In the genomic region with DNA sequence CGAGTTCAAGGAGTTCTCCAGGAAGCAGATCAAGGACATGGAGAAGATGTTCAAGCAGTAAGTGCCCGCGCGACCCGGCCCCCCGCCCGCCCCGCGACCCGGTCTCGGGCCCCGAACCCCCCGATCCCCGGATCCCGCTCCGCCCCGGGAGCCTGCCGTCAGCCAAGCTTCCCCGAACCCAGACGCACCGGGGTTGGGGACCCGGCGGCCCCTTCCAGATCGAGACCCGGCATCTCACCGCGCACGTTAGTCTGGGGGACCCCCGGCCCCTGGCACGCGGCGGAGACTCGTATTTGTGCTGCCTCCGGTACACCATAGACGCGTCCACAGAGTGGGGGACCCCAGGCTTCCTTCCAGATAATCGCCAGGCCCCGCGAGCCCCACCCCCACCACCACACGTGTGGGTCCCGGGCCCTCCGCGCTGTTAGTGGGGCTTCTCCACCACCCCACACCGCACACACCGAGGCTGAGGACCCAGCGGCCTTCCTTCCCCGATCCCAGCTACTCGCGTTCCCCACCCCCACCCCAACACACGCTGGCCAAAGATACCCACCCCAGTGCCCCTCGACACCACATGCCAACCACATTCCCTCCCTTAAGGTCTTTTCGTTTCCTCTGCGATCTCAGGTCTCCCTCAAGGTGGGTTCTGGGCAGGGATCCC, we compare ENCODE assay signal across 8 cellular contexts. TPM values are rescaled to one million over a fixed set of nuclear protein-coding genes. Genes with fewer than 3 reads are reported as not detected.
DNase-seq lines count a peak whose midpoint lies in the region; ATAC-seq, FAIRE-seq and TF ChIP-seq lines count a peak whose summit lies in the region.

No MANE protein-coding gene starts in this region.

- no peak for TF ChIP-seq CTCF in C4-2B (conservative IDR thresholded peaks at IDR 0.05)
- no peak for TF ChIP-seq CTCF in GM12878 (IDR thresholded peaks at IDR 0.05 in 2 of 3, conservative IDR thresholded peaks at IDR 0.05 in 1 of 3; ENCODE audit: control insufficient read depth in 2 of 3, extremely low read depth in 1 of 3, insufficient read depth in 1 of 3, low read depth in 3 of 3, low read length in 3 of 3)

- peaks cover 55% of the 10 kb centered on the region for H3K79me2 ChIP-seq in GM12878 (ENCODE audit: control insufficient read depth, insufficient read depth, low read length)
- H3K79me2 ChIP-seq in mesendoderm (ENCODE audit: control insufficient read depth, insufficient read depth, low read length) = no peaks in the 10 kb centered on the region

- H2BK120ac ChIP-seq in mesendoderm (ENCODE audit: low read depth, low read length) = no peak overlapping the region

- peak overlapping the region; percentile 91 for H3K56ac ChIP-seq in mesendoderm (ENCODE audit: low read length)

- H3K4me1 ChIP-seq in GM12878 (ENCODE audit: control insufficient read depth, insufficient read depth, low read length) (peaks cover 24% of the 10 kb centered on the region), mesendoderm (ENCODE audit: control insufficient read depth, low read depth, low read length) (peaks cover 14% of the 10 kb centered on the region), aorta (ENCODE audit: control insufficient read depth in 1 of 2, insufficient read depth in 2 of 2, low read length in 2 of 2) (peaks cover 0 to 3% of the 10 kb centered on the region in 2 donors)

- CTCF ChIA-PET in GM12878 (lab: Yijun Ruan, JAX) = no interaction called here

- SMC1A ChIA-PET in GM12878 (lab: Charles Lee; ENCODE audit: uncharacterized antibody, unreplicated experiment) = interaction anchor here (0.7 kb wide), 1 partner anchor 21 kb away, joined by 3 read pairs; no protein-coding TSS in a partner anchor

- H3K36me3 ChIP-seq in GM12878 (ENCODE audit: control insufficient read depth in 2 of 2, insufficient read depth in 2 of 2, low read length in 1 of 2) (peaks cover 0 to 2% of the 10 kb centered on the region in 2 experiments; a peak in 1 of 4 replicates), mesendoderm (ENCODE audit: control insufficient read depth, insufficient read depth, low read length) (no peaks in the 10 kb centered on the region), aorta (ENCODE audit: control insufficient read depth in 1 of 2, insufficient read depth in 2 of 2, low read length in 1 of 2) (no peaks in the 10 kb centered on the region)

- H4K5ac ChIP-seq in mesendoderm (ENCODE audit: low read length) = no peak overlapping the region

- TF ChIP-seq POLR2A in GM12878 (IDR thresholded peaks at IDR 0.05; ENCODE audit: low read depth, low read length) = no peak; the same call in 1 of the 2 replicates

- no peak overlapping the region for H2BK15ac ChIP-seq in mesendoderm (replicated peaks; ENCODE audit: low read depth)

- DNase-seq in GM12878 (ENCODE audit: low read depth, low spot score) = no peak
- no peak for DNase-seq in mesendoderm
- peak; percentile 62 to 82 for DNase-seq in aorta

- H3K79me1 ChIP-seq in mesendoderm (ENCODE audit: low read length) = peaks cover 5% of the 10 kb centered on the region

- ATAC-seq in HG03025 (IDR thresholded peaks at IDR 0.05; ENCODE audit: low FRiP score, unreplicated experiment) = peak; percentile 5
- peak; percentile 7 for ATAC-seq in GM12878
- no peak for ATAC-seq in aorta (ENCODE audit: low FRiP score)
- no peak for ATAC-seq in HG03097 (IDR thresholded peaks at IDR 0.05; ENCODE audit: low FRiP score, unreplicated experiment)
- ATAC-seq in GM19023 (IDR thresholded peaks at IDR 0.05; ENCODE audit: unreplicated experiment) = no peak
- no peak for ATAC-seq in GM18520 (IDR thresholded peaks at IDR 0.05; ENCODE audit: unreplicated experiment)

- intact Hi-C loops in GM12878 (cut with micrococcal nuclease; ENCODE audit: unreplicated experiment) = no loop called here
- intact Hi-C loops in aorta (cut with DNase I) = no loop called here

- H3K9ac ChIP-seq in GM12878 (ENCODE audit: control insufficient read depth, insufficient read depth, low read length) (peak overlapping the region; percentile 83), mesendoderm (ENCODE audit: low read length) (peak overlapping the region; percentile 77)

- H3K4me3 ChIP-seq in GM12878 = peak overlapping the region; percentile 97
- H3K4me3 ChIP-seq in mesendoderm (ENCODE audit: low read length) = peak overlapping the region; percentile 60
- H3K4me3 ChIP-seq in aorta (ENCODE audit: low read length in 2 of 2) = peak overlapping the region; percentile 78 to 97

- TF ChIP-seq RAD21 in GM12878 (IDR thresholded peaks at IDR 0.05; ENCODE audit: insufficient read depth, low read depth, low read length) = no peak

- H4K20me1 ChIP-seq in GM12878 (ENCODE audit: control insufficient read depth, insufficient read depth) = no peaks in the 10 kb centered on the region

- RAD21 ChIA-PET in GM12878 (lab: Charles Lee; ENCODE audit: unreplicated experiment) = interaction anchor here (0.9 to 1.4 kb wide), 2 partner anchors 21 to 115 kb away, joined by 3 to 9 read pairs; no protein-coding TSS in a partner anchor

- no peak overlapping the region for H2AK5ac ChIP-seq in mesendoderm (ENCODE audit: low read length)

- 1% methylated on average over 18 of the region's 53 CpGs for WGBS in GM12878 (ENCODE audit: insufficient coverage, insufficient replicate concordance, low lambda C conversion rate, missing lambda C conversion rate)
- no CpG with 5 or more reads among the region's 53 CpGs for WGBS in mesendoderm (ENCODE audit: extremely low coverage, insufficient coverage, low lambda C conversion rate)
- WGBS in aorta, 2 donors = 4% methylated on average over 50 to 53 of the region's 53 CpGs

- H3K4me2 ChIP-seq in GM12878 (ENCODE audit: control insufficient read depth, insufficient read depth) (peak overlapping the region; percentile 59), mesendoderm (ENCODE audit: low read length) (peak overlapping the region; percentile 59)

- no peak overlapping the region for H3K4ac ChIP-seq in mesendoderm (ENCODE audit: low read depth, low read length)

- POLR2A ChIA-PET in GM12878 (lab: Charles Lee) = interaction anchor here (0.6 to 1.7 kb wide), 4 partner anchors 9 to 287 kb away, joined by 3 to 4 read pairs (median 4); no protein-coding TSS in a partner anchor

- no peak for TF ChIP-seq EP300 in GM12878 (IDR thresholded peaks at IDR 0.05; ENCODE audit: borderline replicate concordance in 1 of 2, control insufficient read depth in 1 of 2, low read depth in 2 of 2, low read length in 2 of 2)

- H2BK5ac ChIP-seq in mesendoderm (ENCODE audit: low read length) = no peak overlapping the region

- in situ Hi-C loops in GM12878 (cut with MboI) = no loop called here

- H4K8ac ChIP-seq in mesendoderm (ENCODE audit: low read depth, low read length) = no peak overlapping the region

- peaks cover 0 to 3% of the 10 kb centered on the region in 2 experiments; a peak in 1 of 4 replicates for H3K27me3 ChIP-seq in GM12878 (replicated peaks in 1 of 2; ENCODE audit: control insufficient read depth in 2 of 2, insufficient read depth in 2 of 2, low read length in 1 of 2)
- H3K27me3 ChIP-seq in mesendoderm (ENCODE audit: insufficient read depth, low read length, poor library complexity) = peaks cover 2% of the 10 kb centered on the region
- H3K27me3 ChIP-seq in aorta (ENCODE audit: control insufficient read depth in 1 of 2, insufficient read depth in 2 of 2, low read length in 1 of 2) = no peaks in the 10 kb centered on the region

- peak; percentile 7 for FAIRE-seq in GM12878 (lab: Jason Lieb, UNC)

- H2AFZ ChIP-seq in GM12878 (ENCODE audit: control insufficient read depth, low read depth, low read length) = no peak overlapping the region; the same call in none of the 2 replicates

- H3K18ac ChIP-seq in mesendoderm (ENCODE audit: low read length) = peak overlapping the region; percentile 51

- no peak overlapping the region for H3K23ac ChIP-seq in mesendoderm (ENCODE audit: low read length)

- no peaks in the 10 kb centered on the region for H3K9me3 ChIP-seq in GM12878 (replicated peaks; ENCODE audit: control insufficient read depth, insufficient read depth, low read length)
- no peaks in the 10 kb centered on the region for H3K9me3 ChIP-seq in aorta (ENCODE audit: control insufficient read depth, low read length)

- BruUV-seq in GM12878 (replicated peaks; lab: Mats Ljungman, UMichigan) = no TSS peak

- H3K27ac ChIP-seq in C4-2B = peak overlapping the region; percentile 82
- peak overlapping the region; percentile 75 for H3K27ac ChIP-seq in GM12878 (ENCODE audit: control insufficient read depth, insufficient read depth)
- no peak overlapping the region for H3K27ac ChIP-seq in mesendoderm (ENCODE audit: low read depth, low read length)
- no peak overlapping the region for H3K27ac ChIP-seq in aorta (ENCODE audit: low read depth in 1 of 2, low read length in 2 of 2)

RNA-seq across cellular contexts. Expression of gene EFHD2, which starts 0.7 kb away (rescaled TPM):
- 16.2 and 21.3 TPM in 2 replicates for total RNA-seq in GM12878 (2013; cell fraction: nucleolus; rRNA removed)
- total RNA-seq in GM12878 (2014; rRNA removed) (68.9 and 85.1 TPM in 2 replicates), GM12878 (2014; rRNA removed; fragmentation: Illumina TruSeq; extraction: Trizol) (25.7 and 31.5 TPM in 2 replicates), GM12878 (2021) (106 and 107 TPM in 2 replicates), aorta (10 to 100 TPM; 34.9 to 43.7 TPM)
- polyA plus RNA-seq in GM12878 (2011; ENCODE audit: low read depth) = 21.5 TPM
- polyA plus RNA-seq in GM12878 (2011; rRNA removed) (27.6 and 47.2 TPM in 2 replicates), GM12878 (2014; fragmentation: Illumina TruSeq; extraction: Trizol) (8.7 and 31.3 TPM in 2 replicates), GM12878 (2014; fragmentation: Nextera tagmentation; extraction: Ambion mirVana) (1 to 10 TPM; 4.0 to 6.6 TPM), GM12878 (2014; rRNA removed) (99.2 and 126 TPM in 2 replicates), GM12878 (2016; fragmentation: Nextera tagmentation; extraction: Ambion mirVana) (100 to 1,000 TPM in 1 of 2 experiments, 10 to 100 TPM in 1; 96.3 to 114 TPM), aorta (10 to 100 TPM; 17.9 to 36.8 TPM)
- polyA plus RNA-seq in GM12878 (2011; cell fraction: cytosol; rRNA removed) = 57.7 and 83.4 TPM in 2 replicates
- polyA plus RNA-seq in GM12878 (2011; cell fraction: nucleus; rRNA removed) = 55.8 and 67.2 TPM in 2 replicates
- polyA plus RNA-seq in GM12878 (2012) = 54.9 and 67.3 TPM in 2 replicates
- 13.5 and 27.4 TPM in 2 replicates for polyA minus RNA-seq in GM12878 (2011; rRNA and poly(A)+ RNA removed)
- polyA minus RNA-seq in GM12878 (2011; cell fraction: cytosol; rRNA and poly(A)+ RNA removed) = 21.4 and 25.4 TPM in 2 replicates
- 6.2 and 10.5 TPM in 2 replicates for polyA minus RNA-seq in GM12878 (2011; cell fraction: nucleus; rRNA and poly(A)+ RNA removed)
- polyA plus RNA-seq in mesendoderm (2013, experiment 1 of 2) = 9.0 TPM
- polyA plus RNA-seq in mesendoderm (2013, experiment 2 of 2) = 9.2 TPM

RNA-seq across cellular contexts. Expression of gene CTRC, which starts 27.9 kb away (rescaled TPM):
- not detected in 2 replicates for total RNA-seq in GM12878 (2013; cell fraction: nucleolus; rRNA removed)
- total RNA-seq in GM12878 (2014; rRNA removed) (not detected in 2 replicates), GM12878 (2014; rRNA removed; fragmentation: Illumina TruSeq; extraction: Trizol) (not detected in 2 replicates), GM12878 (2021) (1.5 and 1.9 TPM in 2 replicates), aorta (1 to 10 TPM; 2.7 to 3.6 TPM)
- polyA plus RNA-seq in GM12878 (2011; ENCODE audit: low read depth) = not detected
- polyA plus RNA-seq in GM12878 (2011; rRNA removed) (not detected in 2 replicates), GM12878 (2014; fragmentation: Illumina TruSeq; extraction: Trizol) (0.79 TPM in 1 of 2 replicates, not detected in the other), GM12878 (2014; fragmentation: Nextera tagmentation; extraction: Ambion mirVana) (not detected), GM12878 (2014; rRNA removed) (0.03 TPM in 1 of 2 replicates, not detected in the other), GM12878 (2016; fragmentation: Nextera tagmentation; extraction: Ambion mirVana) (not detected), aorta (1 to 10 TPM; 3.1 to 4.3 TPM)
- polyA plus RNA-seq in GM12878 (2011; cell fraction: cytosol; rRNA removed) = not detected in 2 replicates
- polyA plus RNA-seq in GM12878 (2011; cell fraction: nucleus; rRNA removed) = 0.22 TPM in 1 of 2 replicates, not detected in the other
- polyA plus RNA-seq in GM12878 (2012) = not detected in 2 replicates
- not detected in 2 replicates for polyA minus RNA-seq in GM12878 (2011; rRNA and poly(A)+ RNA removed)
- polyA minus RNA-seq in GM12878 (2011; cell fraction: cytosol; rRNA and poly(A)+ RNA removed) = not detected in 2 replicates
- not detected in 2 replicates for polyA minus RNA-seq in GM12878 (2011; cell fraction: nucleus; rRNA and poly(A)+ RNA removed)
- not detected for polyA plus RNA-seq in mesendoderm (2013, experiment 1 of 2)
- not detected for polyA plus RNA-seq in mesendoderm (2013, experiment 2 of 2)

RNA-seq across cellular contexts. Expression of gene CELA2A, which starts 46.2 kb away (rescaled TPM):
- not detected in 2 replicates for total RNA-seq in GM12878 (2013; cell fraction: nucleolus; rRNA removed)
- total RNA-seq in GM12878 (2014; rRNA removed) (not detected in 2 replicates), GM12878 (2014; rRNA removed; fragmentation: Illumina TruSeq; extraction: Trizol) (not detected in 2 replicates), GM12878 (2021) (0.90 and 1.5 TPM in 2 replicates), aorta (1 to 10 TPM in 1 of 2 donors, not detected in 1; 1.3 TPM)
- not detected for polyA plus RNA-seq in GM12878 (2011; ENCODE audit: low read depth)
- polyA plus RNA-seq in GM12878 (2011; rRNA removed) (not detected in 2 replicates), GM12878 (2014; fragmentation: Illumina TruSeq; extraction: Trizol) (not detected in 2 replicates), GM12878 (2014; fragmentation: Nextera tagmentation; extraction: Ambion mirVana) (not detected), GM12878 (2014; rRNA removed) (not detected in 2 replicates), GM12878 (2016; fragmentation: Nextera tagmentation; extraction: Ambion mirVana) (not detected), aorta (1 to 10 TPM in 1 of 2 donors, under 1 TPM in 1; 0.63 to 1.8 TPM)
- not detected in 2 replicates for polyA plus RNA-seq in GM12878 (2011; cell fraction: cytosol; rRNA removed)
- not detected in 2 replicates for polyA plus RNA-seq in GM12878 (2011; cell fraction: nucleus; rRNA removed)
- polyA plus RNA-seq in GM12878 (2012) = not detected in 2 replicates
- not detected in 2 replicates for polyA minus RNA-seq in GM12878 (2011; rRNA and poly(A)+ RNA removed)
- polyA minus RNA-seq in GM12878 (2011; cell fraction: cytosol; rRNA and poly(A)+ RNA removed) = not detected in 2 replicates
- polyA minus RNA-seq in GM12878 (2011; cell fraction: nucleus; rRNA and poly(A)+ RNA removed) = not detected in 2 replicates
- polyA plus RNA-seq in mesendoderm (2013, experiment 1 of 2) = not detected
- not detected for polyA plus RNA-seq in mesendoderm (2013, experiment 2 of 2)

Comparison
In these comparisons a context has a peak if more than half of its experiments do, and no peak if none do; other contexts are left out.
1. H3K27ac ChIP-seq: peak in C4-2B (single experiment) and GM12878 (single experiment); none in mesendoderm (single experiment) and aorta (0 of 2).
2. ATAC-seq: peak in HG03025 (single experiment) and GM12878 (single experiment); none in aorta (single experiment), HG03097 (single experiment), GM19023 (single experiment) and GM18520 (single experiment).
3. DNase-seq: peak in aorta (2 of 2); none in GM12878 (single experiment) and mesendoderm (single experiment).
4. Peak in every context shown above with its lines, with median percentiles within 50 percentile points of each other: H3K4me3 ChIP-seq.